Comparison of ENCODE assay signal across 1 cellular context in the genomic region with DNA sequence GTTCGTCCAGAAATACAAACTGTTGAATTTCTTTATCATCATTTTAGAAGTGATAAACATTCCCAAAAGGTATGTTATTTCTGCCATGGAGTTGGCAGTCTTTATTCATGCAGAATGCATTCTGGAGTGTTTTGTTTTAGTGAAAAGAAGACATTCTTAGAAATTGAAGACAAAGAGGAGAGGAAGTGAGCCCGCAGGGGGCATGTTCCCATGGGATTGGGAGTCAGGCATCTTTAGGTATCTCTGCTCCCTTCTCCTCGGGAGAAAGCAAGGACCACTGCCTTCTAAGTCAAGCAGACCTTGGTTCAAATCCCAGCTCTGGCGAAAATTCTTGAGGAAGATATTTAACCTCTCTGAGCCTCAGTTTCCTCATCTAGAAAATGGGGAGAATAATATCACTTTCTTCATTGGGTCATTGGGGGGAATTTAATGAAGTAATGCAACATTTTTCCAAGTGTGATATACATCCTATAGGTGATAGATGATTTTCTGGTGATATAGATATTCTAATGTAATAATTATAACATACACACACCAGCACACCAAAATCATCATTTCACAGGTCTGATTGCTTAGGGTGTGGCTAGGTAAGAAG.
TF ChIP-seq lines count a peak whose summit lies in the region.

No MANE protein-coding gene starts in this region.

TF ChIP-seq in GM12878, 131 proteins besides CTCF, POLR2A, EP300 and RAD21 (continued from another document):
- TF ChIP-seq RAD51 (IDR thresholded peaks at IDR 0.05), result peak; percentile 9; the same call in 1 of the 2 replicates
- TF ChIP-seq SMC3 (IDR thresholded peaks at IDR 0.05; ENCODE audit: borderline replicate concordance, low read length), result no peak
- TF ChIP-seq PKNOX1 (IDR thresholded peaks at IDR 0.05), result no peak
